Comparison of ENCODE assay signal across 9 cellular contexts in genomic region chr5:37198066-37198465, GRCh38. TPM values are rescaled to one million over a fixed set of nuclear protein-coding genes. Genes with fewer than 3 reads are reported as not detected.
A peak's percentile ranks its signal among the peaks of the same experiment; 100 is the strongest.
DNase-seq lines count a peak whose midpoint lies in the region; ATAC-seq and TF ChIP-seq lines count a peak whose summit lies in the region.
"Had no signal": no experiment of that assay in that cellular context is flagged by ENCODE, and none has a peak within 500 bp of the region (broad histone marks: within the 10 kb centered on the region; RNA-seq: fewer than 3 reads in every experiment).

No MANE protein-coding gene starts in this region.

- DNase-seq in GM13976 (ENCODE audit: low spot score) (peak; percentile 31), Karpas-422 (peak; percentile 43), mesenchymal stem cell (no peak), GF-D8 (lab: John Stamatoyannopoulos, UW) (no peak)
- no peak for DNase-seq in stimulated activated CD8-positive, alpha-beta memory T cell treated with anti-CD3 and anti-CD28 coated beads, Interleukin-4, amount 100 ng/mL, for 48 hours
- no peak for DNase-seq in NK-92 treated with Interleukin-12 subunit alpha and Interleukin-12 subunit beta, amount 100 ng/mL, for 24 hours (lab: John Stamatoyannopoulos, UW)
- DNase-seq: T-helper 9 cell had no signal

- H4K20me1 ChIP-seq in Karpas-422 (ENCODE audit: insufficient read depth, low read depth, low read length) = no peaks in the 10 kb centered on the region

- H3K79me1 ChIP-seq in mesenchymal stem cell (replicated peaks; ENCODE audit: low read length, poor library complexity, severe bottlenecking) = peaks cover 5% of the 10 kb centered on the region

- H3K4me1 ChIP-seq in Karpas-422 (ENCODE audit: low read length) (peaks cover 12% of the 10 kb centered on the region), mesenchymal stem cell (ENCODE audit: control insufficient read depth, insufficient read depth, low read depth, low read length) (no peaks in the 10 kb centered on the region)

- peak overlapping the region; percentile 88 for H2AFZ ChIP-seq in Karpas-422 (ENCODE audit: low read length)
- H2AFZ ChIP-seq in mesenchymal stem cell (ENCODE audit: low read depth, low read length) = no peak overlapping the region

- no peak overlapping the region for H3K23ac ChIP-seq in mesenchymal stem cell (ENCODE audit: low read length in 2 of 2)

- H2BK12ac ChIP-seq in mesenchymal stem cell (ENCODE audit: low read length in 2 of 2) = no peak overlapping the region

- H3K4me3 ChIP-seq in Karpas-422 (ENCODE audit: low read length) = 0 out of 2 replicates have a peak overlapping the region, but pooled peaks have one; percentile 27
- no peak overlapping the region for H3K4me3 ChIP-seq in mesenchymal stem cell (ENCODE audit: insufficient read depth in 1 of 2, low read depth in 1 of 2, low read length in 2 of 2)

- no peak overlapping the region for H3K27ac ChIP-seq in Karpas-422 (ENCODE audit: low read length)
- H3K27ac ChIP-seq in mesenchymal stem cell (ENCODE audit: low read length, poor library complexity, severe bottlenecking) = no peak overlapping the region

- H3K4me2 ChIP-seq in Karpas-422 (ENCODE audit: low read depth, low read length, poor library complexity, severe bottlenecking) (peak overlapping the region; percentile 69), mesenchymal stem cell (ENCODE audit: low read length, poor library complexity, severe bottlenecking) (no peak overlapping the region)

- ATAC-seq in GM21576 (IDR thresholded peaks at IDR 0.05; ENCODE audit: unreplicated experiment) (peak; percentile 45), SK-N-SH treated with all-trans-retinoic acid at 6 μM for 48 hours (no peak)

- no peak overlapping the region for H4K8ac ChIP-seq in mesenchymal stem cell (ENCODE audit: low read length)

- no peak overlapping the region for H3K14ac ChIP-seq in mesenchymal stem cell (ENCODE audit: low read length in 2 of 2)

- H3K27me3 ChIP-seq in Karpas-422 (ENCODE audit: low read length) (no peaks in the 10 kb centered on the region), mesenchymal stem cell (ENCODE audit: control insufficient read depth in 1 of 2, insufficient read depth in 1 of 2, low read length in 2 of 2) (no peaks in the 10 kb centered on the region)

- in situ Hi-C loops in GM13976 (cut with MboI; ENCODE audit: low sequenced_read_pairs, unreplicated experiment) = no loop called here

- no peak overlapping the region for H2BK5ac ChIP-seq in mesenchymal stem cell (ENCODE audit: low read depth, low read length, poor library complexity, severe bottlenecking)

- 0 out of 2 replicates have a peak overlapping the region, but pooled peaks have one; percentile 21 for H3K9ac ChIP-seq in Karpas-422 (ENCODE audit: low read length)
- peak overlapping the region; percentile 46 for H3K9ac ChIP-seq in mesenchymal stem cell (ENCODE audit: low read length)

- H3K18ac ChIP-seq in mesenchymal stem cell (ENCODE audit: low read depth in 1 of 2, low read length in 2 of 2) = no peak overlapping the region

- H2BK120ac ChIP-seq in mesenchymal stem cell (ENCODE audit: low read depth, low read length) = no peak overlapping the region

- no peak overlapping the region for H2BK15ac ChIP-seq in mesenchymal stem cell (ENCODE audit: low read depth, poor library complexity, severe bottlenecking)

- H3K9me2 ChIP-seq in Karpas-422 (replicated peaks; ENCODE audit: insufficient read depth, low read length) = no peaks in the 10 kb centered on the region

- TF ChIP-seq CTCF in GM13976 (IDR thresholded peaks at IDR 0.05; ENCODE audit: borderline replicate concordance, control extremely low read depth, extremely low read depth, insufficient read depth, missing control alignments) = no peak

- H3K36me3 ChIP-seq in Karpas-422 (ENCODE audit: insufficient read depth, low read length) = no peaks in the 10 kb centered on the region
- H3K36me3 ChIP-seq in mesenchymal stem cell (ENCODE audit: control insufficient read depth in 1 of 2, insufficient read depth in 2 of 2, low read depth in 1 of 2, low read length in 2 of 2) = peaks cover 6 to 84% of the 10 kb centered on the region in 2 experiments

- no peak overlapping the region for H2AK5ac ChIP-seq in mesenchymal stem cell (ENCODE audit: low read length, severe bottlenecking)

- no peak overlapping the region for H4K91ac ChIP-seq in mesenchymal stem cell (ENCODE audit: low read length)

- H3K79me2 ChIP-seq in Karpas-422 (ENCODE audit: low read length) = no peaks in the 10 kb centered on the region

- H3K4ac ChIP-seq in mesenchymal stem cell (ENCODE audit: low read depth in 1 of 2, low read length in 2 of 2) = no peak overlapping the region

- no peaks in the 10 kb centered on the region for H3K9me3 ChIP-seq in Karpas-422 (ENCODE audit: low read length)
- no peaks in the 10 kb centered on the region for H3K9me3 ChIP-seq in mesenchymal stem cell (ENCODE audit: control insufficient read depth, low read length)

- WGBS in mesenchymal stem cell = 93% methylated on average over 3 of the region's 3 CpGs

TF ChIP-seq in SK-N-SH treated with all-trans-retinoic acid at 6 μM for 48 hours, 23 proteins besides CTCF, POLR2A, EP300 and RAD21:
- TF ChIP-seq TCF4 (CRISPR knock-in tag; IDR thresholded peaks at IDR 0.05; ENCODE audit: borderline replicate concordance) (no peak), BACH2 (CRISPR knock-in tag; IDR thresholded peaks at IDR 0.05; ENCODE audit: borderline replicate concordance) (no peak), ISL1 (CRISPR knock-in tag; IDR thresholded peaks at IDR 0.05) (no peak), CSRNP3 (CRISPR knock-in tag; IDR thresholded peaks at IDR 0.05) (no peak), ZFP3 (CRISPR knock-in tag; IDR thresholded peaks at IDR 0.05) (no peak), CSDC2 (CRISPR knock-in tag; IDR thresholded peaks at IDR 0.05) (no peak), ESRRG (CRISPR knock-in tag; IDR thresholded peaks at IDR 0.05) (no peak), TSHZ2 (CRISPR knock-in tag; IDR thresholded peaks at IDR 0.05) (no peak), SNAI2 (CRISPR knock-in tag; IDR thresholded peaks at IDR 0.05) (no peak), TOX (CRISPR knock-in tag; IDR thresholded peaks at IDR 0.05; ENCODE audit: borderline replicate concordance) (no peak), PATZ1 (CRISPR knock-in tag; IDR thresholded peaks at IDR 0.05; ENCODE audit: borderline replicate concordance) (no peak)

RNA-seq across cellular contexts. Expression of gene CPLANE1, which starts 51.1 kb away (rescaled TPM):
- total RNA-seq in Karpas-422 (2014; rRNA removed; shearing (Covaris generic); ENCODE audit: low replicate concordance) = 0.04 TPM in 2 replicates
- polyA plus RNA-seq in mesenchymal stem cell (2013, experiment 1 of 2) = 7.9 TPM
- 7.6 TPM for polyA plus RNA-seq in mesenchymal stem cell (2013, experiment 2 of 2)

Comparison
In these comparisons a context has a peak if more than half of its experiments do, and no peak if none do; other contexts are left out.
1. DNase-seq: peak in GM13976 (single experiment) and Karpas-422 (single experiment); none in mesenchymal stem cell (single experiment), GF-D8 (single experiment), stimulated activated CD8-positive, alpha-beta memory T cell treated with anti-CD3 and anti-CD28 coated beads, Interleukin-4, amount 100 ng/mL, for 48 hours (single experiment) and NK-92 treated with Interleukin-12 subunit alpha and Interleukin-12 subunit beta, amount 100 ng/mL, for 24 hours (single experiment).